Comparison of ENCODE assay signal across 35 cellular contexts in the genomic region with DNA sequence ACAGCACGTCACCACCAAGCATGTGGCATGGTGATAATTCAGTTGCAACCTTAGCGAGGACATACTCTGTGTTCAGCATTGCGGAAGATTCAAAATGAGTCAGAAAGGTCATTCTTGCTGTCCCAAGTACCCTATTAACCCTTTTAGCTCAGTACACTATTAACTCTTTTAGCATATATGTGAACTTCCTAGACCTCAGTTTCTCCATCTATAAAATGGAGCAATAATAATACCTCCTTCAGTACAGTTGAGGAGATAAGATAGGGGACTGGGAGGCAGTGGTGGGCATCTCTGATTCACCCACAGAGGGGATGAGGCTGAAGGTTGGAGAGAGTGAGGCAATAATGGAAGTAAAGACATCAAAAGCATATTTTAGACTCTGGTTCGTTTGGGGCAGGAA.
"Had no signal": no experiment of that assay in that cellular context is flagged by ENCODE, and none has a peak within 500 bp of the region (broad histone marks: within the 10 kb centered on the region; RNA-seq: fewer than 3 reads in every experiment).

No MANE protein-coding gene starts in this region.

- H3K9me3 ChIP-seq: MG63 had no signal

- H3K36me3 ChIP-seq: MG63 had no signal

- H3K27me3 ChIP-seq: MG63 had no signal

- H3K4me3 ChIP-seq: MG63 had no signal

- DNase-seq: MG63, MM.1S, MV-4-11, NCI-H1048, NCI-H1092, NCI-H1092 treated with DMSO at 0.1 percent for 48 hours, NCI-H1105, NCI-H1105 treated with DMSO at 0.1 percent for 48 hours, NCI-H1417, NCI-H1417 treated with DMSO at 0.1 percent for 48 hours, NCI-H1436, NCI-H1436 treated with DMSO at 0.1 percent for 48 hours, NCI-H146, NCI-H1694, NCI-H1694 treated with DMSO at 0.1 percent for 48 hours, NCI-H187, NCI-H187 treated with DMSO at 0.1 percent for 48 hours, NCI-H1930, NCI-H2029, NCI-H2029 treated with DMSO at 0.1 percent for 48 hours, NCI-H2081, NCI-H2081 treated with DMSO at 0.1 percent for 48 hours, NCI-H2107, NCI-H2171, NCI-H2171 treated with DMSO at 0.1 percent for 48 hours, NCI-H2227 treated with DMSO at 0.1 percent for 48 hours, NCI-H226, NCI-H345, NCI-H446, NCI-H446 treated with DMSO at 0.1 percent for 48 hours, NCI-H510A, NCI-H510A treated with DMSO at 0.1 percent for 48 hours, NCI-H524, NCI-H524 treated with DMSO at 0.1 percent for 48 hours, NCI-H526 had no signal
